12 cellular contexts compared by ENCODE assay signal in the genomic region with DNA sequence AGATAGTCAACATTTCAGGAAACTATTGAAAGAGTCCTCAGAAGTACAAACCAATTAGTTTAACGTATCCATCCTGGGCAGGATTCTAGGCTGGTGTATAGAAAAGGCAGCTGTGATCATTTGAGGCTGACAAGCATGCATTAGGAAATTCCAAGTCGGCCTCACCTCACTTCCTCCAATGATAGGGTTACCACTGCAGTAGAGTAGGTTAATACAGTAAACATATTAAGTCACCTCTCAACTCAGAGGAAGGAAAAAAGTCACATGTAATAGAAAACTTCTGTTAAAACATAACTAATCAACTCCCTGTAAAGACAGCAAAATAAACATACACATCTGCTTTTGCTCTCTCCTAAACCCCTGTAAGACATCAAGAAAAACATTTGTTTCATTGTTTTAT. TPM values are rescaled to one million over a fixed set of nuclear protein-coding genes. Genes with fewer than 3 reads are reported as not detected.
A peak's percentile ranks its signal among the peaks of the same experiment; 100 is the strongest.
DNase-seq lines count a peak whose midpoint lies in the region; ATAC-seq and TF ChIP-seq lines count a peak whose summit lies in the region.
"Had no signal": no experiment of that assay in that cellular context is flagged by ENCODE, and none has a peak within 500 bp of the region (broad histone marks: within the 10 kb centered on the region; RNA-seq: fewer than 3 reads in every experiment).

No MANE protein-coding gene starts in this region.

- TF ChIP-seq CTCF in HFF-Myc (IDR thresholded peaks at IDR 0.05; ENCODE audit: low read depth, low read length, missing control alignments) (no peak), osteoblast (IDR thresholded peaks at IDR 0.05; ENCODE audit: extremely low read depth, low read depth, low read length) (no peak)

- H2AFZ ChIP-seq in osteoblast (ENCODE audit: low read length) = no peak overlapping the region

- H3K27ac ChIP-seq in osteoblast (ENCODE audit: low read depth, low read length) = peak overlapping the region; percentile 11
- H3K27ac ChIP-seq: 22Rv1, colonic mucosa had no signal

- H3K27me3 ChIP-seq in endocrine pancreas (ENCODE audit: control insufficient read depth, insufficient read depth, low read length) (no peaks in the 10 kb centered on the region), osteoblast (ENCODE audit: insufficient read depth, low read length) (no peaks in the 10 kb centered on the region)
- H3K27me3 ChIP-seq: colonic mucosa had no signal

- H3K4me1 ChIP-seq in endocrine pancreas (ENCODE audit: control insufficient read depth, insufficient read depth, low read length) (peaks cover 38% of the 10 kb centered on the region), osteoblast (ENCODE audit: insufficient read depth, low read length) (peaks cover 12% of the 10 kb centered on the region)

- H3K9me3 ChIP-seq in endocrine pancreas (ENCODE audit: control insufficient read depth, low read length) = no peaks in the 10 kb centered on the region
- no peaks in the 10 kb centered on the region for H3K9me3 ChIP-seq in osteoblast (ENCODE audit: low read depth, low read length)
- H3K9me3 ChIP-seq: colonic mucosa had no signal

- no peak overlapping the region for H3K4me3 ChIP-seq in HFF-Myc (replicated peaks; ENCODE audit: low read depth, low read length)
- H3K4me3 ChIP-seq in endocrine pancreas (ENCODE audit: control insufficient read depth, insufficient read depth, low read length) = peak overlapping the region; percentile 20
- no peak overlapping the region for H3K4me3 ChIP-seq in osteoblast (ENCODE audit: insufficient read depth, low read length)
- H3K4me3 ChIP-seq: colonic mucosa had no signal

- H3K4me2 ChIP-seq in osteoblast (ENCODE audit: insufficient read depth, low read length) = no peak overlapping the region

- ATAC-seq in GM18909 (IDR thresholded peaks at IDR 0.05; ENCODE audit: poor library complexity, unreplicated experiment) (no peak), HG03159 (IDR thresholded peaks at IDR 0.05; ENCODE audit: unreplicated experiment) (no peak)

- H3K36me3 ChIP-seq in endocrine pancreas (ENCODE audit: control insufficient read depth, insufficient read depth, low read length) (no peaks in the 10 kb centered on the region), osteoblast (ENCODE audit: insufficient read depth, low read length) (no peaks in the 10 kb centered on the region)
- H3K36me3 ChIP-seq: colonic mucosa had no signal

- H4K20me1 ChIP-seq in osteoblast (ENCODE audit: insufficient read depth, low read length) = peaks cover 81% of the 10 kb centered on the region

- H3K9ac ChIP-seq in endocrine pancreas (ENCODE audit: control insufficient read depth, insufficient read depth, low read length) = no peak overlapping the region

- peaks cover 100% of the 10 kb centered on the region for H3K79me2 ChIP-seq in osteoblast (ENCODE audit: insufficient read depth, low read length)

- DNase-seq in DMS153 (lab: John Stamatoyannopoulos, UW) (peak; percentile 38), DMS153 treated with DMSO at 0.1 percent for 48 hours (lab: John Stamatoyannopoulos, UW; ENCODE audit: unreplicated experiment) (no peak), HFF-Myc (ENCODE audit: extremely low read depth, low read depth) (peak; percentile 46), osteoblast (ENCODE audit: insufficient read length, low spot score, missing footprints) (no peak), iPS-NIHi7 (ENCODE audit: extremely low spot score) (no peak)
- DNase-seq: activated CD4-positive, alpha-beta T cell treated with anti-CD3 and anti-CD28 coated beads, Interleukin-2, amount 10 ng/mL, durations not matched to agents 7 days and 5 days; colonic mucosa; left cardiac atrium had no signal

RNA-seq across cellular contexts. Expression of a gene that starts 33.5 kb away (rescaled TPM):
- 359 and 476 TPM in 2 replicates for total RNA-seq in osteoblast

Comparison
In these comparisons a context has a peak if more than half of its experiments do, and no peak if none do; other contexts are left out.
1. DNase-seq: peak in DMS153 (single experiment) and HFF-Myc (single experiment); none in DMS153 treated with DMSO at 0.1 percent for 48 hours (single experiment), osteoblast (single experiment) and iPS-NIHi7 (single experiment).